In genomic region chr10:91787258-91787657, GRCh38 we compare ENCODE assay signal across 26 cellular contexts. TPM values are rescaled to one million over a fixed set of nuclear protein-coding genes. Genes with fewer than 3 reads are reported as not detected.
DNase-seq lines count a peak whose midpoint lies in the region; ATAC-seq, FAIRE-seq and TF ChIP-seq lines count a peak whose summit lies in the region.
"Had no signal": no experiment of that assay in that cellular context is flagged by ENCODE, and none has a peak within 500 bp of the region (broad histone marks: within the 10 kb centered on the region; RNA-seq: fewer than 3 reads in every experiment).

No MANE protein-coding gene starts in this region.

- DNase-seq in ELF-1 (ENCODE audit: low read depth, low spot score) (peak; percentile 20), RWPE1 (ENCODE audit: low spot score) (no peak), endodermal cell (peak; percentile 48), keratinocyte (ENCODE audit: low read depth, low spot score) (no peak), DMS153 treated with DMSO at 0.1 percent for 48 hours (lab: John Stamatoyannopoulos, UW; ENCODE audit: unreplicated experiment) (no peak), NCI-H2171 (lab: John Stamatoyannopoulos, UW) (no peak)
- DNase-seq: AML-193; C1 segment of cervical spinal cord; Caco-2; CD8-positive, alpha-beta T cell; DMS79; EL; GF-D8; HCEC 1CT; MM.1S; NCI-H1694; NCI-H2029 treated with DMSO at 0.1 percent for 48 hours; NCI-H2227 treated with DMSO at 0.1 percent for 48 hours; NCI-H526 treated with DMSO at 0.1 percent for 48 hours; PC-9; Right ventricle myocardium superior had no signal

- no peak overlapping the region for H2AFZ ChIP-seq in keratinocyte (ENCODE audit: control insufficient read depth, low read length)
- H2AFZ ChIP-seq: PC-9 had no signal

- no peaks in the 10 kb centered on the region for H3K9me1 ChIP-seq in keratinocyte (ENCODE audit: control insufficient read depth, extremely low read depth, insufficient read depth, low read length)

- WGBS in endodermal cell (ENCODE audit: insufficient coverage in 1 of 2, insufficient read length in 1 of 2), 2 experiments = 65 to 94% methylated on average over 2 of the region's 2 CpGs

- H3K4me3 Mint-ChIP-seq in endodermal cell = no peak overlapping the region
- H3K4me3 Mint-ChIP-seq: CD8-positive, alpha-beta T cell; IgD-negative memory B cell had no signal

- H3K4me1 ChIP-seq in endodermal cell (ENCODE audit: control insufficient read depth, insufficient read depth, low read length) = peaks cover 5% of the 10 kb centered on the region
- peaks cover 19% of the 10 kb centered on the region for H3K4me1 ChIP-seq in keratinocyte (ENCODE audit: control insufficient read depth, extremely low read depth, insufficient read depth, low read length)
- H3K4me1 ChIP-seq: Caco-2, SJSA1 had no signal

- H3K27me3 ChIP-seq in endodermal cell (ENCODE audit: control insufficient read depth, insufficient read depth, low read length, poor library complexity, severe bottlenecking) (peaks cover 27% of the 10 kb centered on the region), keratinocyte (ENCODE audit: control insufficient read depth, extremely low read depth, insufficient read depth, low read length) (no peaks in the 10 kb centered on the region)

- H3K36me3 ChIP-seq in endodermal cell (ENCODE audit: control insufficient read depth, insufficient read depth, low read length) (no peaks in the 10 kb centered on the region), keratinocyte (ENCODE audit: control insufficient read depth in 2 of 2, extremely low read depth in 1 of 2, insufficient read depth in 2 of 2, low read length in 2 of 2) (no peaks in the 10 kb centered on the region)
- H3K36me3 ChIP-seq: SJSA1 had no signal

- no peak for ATAC-seq in HG03108 (IDR thresholded peaks at IDR 0.05; ENCODE audit: unreplicated experiment)
- ATAC-seq: CD8-positive, alpha-beta T cell had no signal

- H3K27ac ChIP-seq in RWPE1 (peak overlapping the region; percentile 34), endodermal cell (ENCODE audit: low read depth, low read length) (no peak overlapping the region), keratinocyte (ENCODE audit: control insufficient read depth, insufficient read depth, low read length) (peak overlapping the region; percentile 81)
- H3K27ac ChIP-seq: KMS-11, PC-9, SJSA1 had no signal

- no peaks in the 10 kb centered on the region for H3K9me3 Mint-ChIP-seq in endodermal cell
- H3K9me3 Mint-ChIP-seq: CD8-positive, alpha-beta T cell; IgD-negative memory B cell had no signal

- no peaks in the 10 kb centered on the region for H3K79me2 ChIP-seq in keratinocyte (ENCODE audit: control insufficient read depth, insufficient read depth, low read length)

- CTCF ChIA-PET in RWPE1 (lab: Yijun Ruan, JAX) = interaction anchor here (0.6 to 0.9 kb wide), 2 partner anchors 26 to 173 kb away, joined by 3 to 4 read pairs; no protein-coding TSS in a partner anchor

- no peak for FAIRE-seq in keratinocyte (lab: Jason Lieb, UNC)
- FAIRE-seq: A204.1 had no signal

- no peak overlapping the region for H3K27ac Mint-ChIP-seq in endodermal cell
- H3K27ac Mint-ChIP-seq: CD8-positive, alpha-beta T cell; IgD-negative memory B cell had no signal

- no peak overlapping the region for H3K4me3 ChIP-seq in endodermal cell (ENCODE audit: low read length)
- no peak overlapping the region for H3K4me3 ChIP-seq in keratinocyte (ENCODE audit: control insufficient read depth in 2 of 3, extremely low read depth in 1 of 3, insufficient read depth in 2 of 3, low read depth in 1 of 3, low read length in 3 of 3)
- H3K4me3 ChIP-seq: PC-9, SJSA1 had no signal

- no peaks in the 10 kb centered on the region for H3K9me3 ChIP-seq in endodermal cell (ENCODE audit: control insufficient read depth, low read length)
- H3K9me3 ChIP-seq in keratinocyte (ENCODE audit: control insufficient read depth, low read depth, low read length) = no peaks in the 10 kb centered on the region
- H3K9me3 ChIP-seq: Caco-2, SJSA1 had no signal

- dilution Hi-C loops in keratinocyte (cut with MboI; ENCODE audit: extremely low pct_ligation_motif_present, low sequenced_read_pairs) = no loop called here

- POLR2A ChIA-PET in RWPE1 (lab: Yijun Ruan, JAX; ENCODE audit: low non-redundant PET) = no interaction called here

- TF ChIP-seq CTCF in RWPE1 (conservative IDR thresholded peaks at IDR 0.05; ENCODE audit: low read depth) (no peak), endodermal cell (conservative IDR thresholded peaks at IDR 0.05) (peak; percentile 20), keratinocyte (optimal IDR thresholded peaks at IDR 0.05 in 1 of 3, IDR thresholded peaks at IDR 0.05 in 1 of 3, conservative IDR thresholded peaks at IDR 0.05 in 1 of 3; ENCODE audit: extremely low read depth in 1 of 3, insufficient read depth in 2 of 3, low read length in 3 of 3) (no peak)

- H3K4me1 Mint-ChIP-seq in endodermal cell = peaks cover 12% of the 10 kb centered on the region
- H3K4me1 Mint-ChIP-seq: IgD-negative memory B cell had no signal

- no peaks in the 10 kb centered on the region for H4K20me1 ChIP-seq in keratinocyte (ENCODE audit: control insufficient read depth, extremely low read depth, insufficient read depth, low read length)

- no peaks in the 10 kb centered on the region for H3K36me3 Mint-ChIP-seq in endodermal cell (ENCODE audit: low read depth)
- H3K36me3 Mint-ChIP-seq: CD8-positive, alpha-beta T cell had no signal

- no peak overlapping the region for H3K9ac ChIP-seq in endodermal cell (ENCODE audit: extremely low read depth, low read length, poor library complexity, severe bottlenecking)
- no peak overlapping the region for H3K9ac ChIP-seq in keratinocyte (ENCODE audit: control insufficient read depth, extremely low read depth, insufficient read depth, low read length)
- H3K9ac ChIP-seq: KMS-11 had no signal

- peak overlapping the region; percentile 1 for H3K4me2 ChIP-seq in keratinocyte (ENCODE audit: control insufficient read depth, extremely low read depth, insufficient read depth, low read depth, low read length)
- H3K4me2 ChIP-seq: KMS-11, PC-9 had no signal

- peaks cover 13% of the 10 kb centered on the region for H3K27me3 Mint-ChIP-seq in endodermal cell (ENCODE audit: insufficient read depth)
- H3K27me3 Mint-ChIP-seq: IgD-negative memory B cell had no signal

RNA-seq across cellular contexts. Expression of gene TNKS2, which starts 11.0 kb away (rescaled TPM):
- 10 to 100 TPM; 51.3 to 59.9 TPM for total RNA-seq in endodermal cell
- 52.6 TPM for polyA plus RNA-seq in endodermal cell (2013, experiment 1 of 2)
- polyA plus RNA-seq in endodermal cell (2013, experiment 2 of 2) = 48.6 TPM
- polyA plus RNA-seq in keratinocyte = 18.6 to 35.4 TPM (median 29.7 TPM) in 3 replicates
- 12.4 TPM for polyA plus RNA-seq in keratinocyte (2011; ENCODE audit: low read depth)
- 12.5 and 26.6 TPM in 2 replicates for polyA plus RNA-seq in keratinocyte (2011; cell fraction: cytosol; rRNA removed)
- 34.8 and 46.1 TPM in 2 replicates for polyA plus RNA-seq in keratinocyte (2011; cell fraction: nucleus; rRNA removed)
- polyA plus RNA-seq in keratinocyte (2012; ENCODE audit: low replicate concordance) = 18.1 and 21.3 TPM in 2 replicates
- 11.3 to 68.7 TPM (median 48.2 TPM) in 3 replicates for polyA minus RNA-seq in keratinocyte
- polyA minus RNA-seq in keratinocyte (2011; cell fraction: cytosol; rRNA and poly(A)+ RNA removed) = 33.6 TPM
- 51.8 and 78.5 TPM in 2 replicates for polyA minus RNA-seq in keratinocyte (2011; cell fraction: nucleus; rRNA and poly(A)+ RNA removed)

Comparison
In these comparisons a context has a peak if more than half of its experiments do, and no peak if none do; other contexts are left out.
1. DNase-seq: peak in ELF-1 (single experiment) and endodermal cell (single experiment); none in RWPE1 (single experiment), keratinocyte (single experiment), DMS153 treated with DMSO at 0.1 percent for 48 hours (single experiment) and NCI-H2171 (single experiment).